8 cellular contexts compared by ENCODE assay signal in genomic region chr14:100341301-100342031, GRCh38. TPM values are rescaled to one million over a fixed set of nuclear protein-coding genes. Genes with fewer than 3 reads are reported as not detected.
DNase-seq lines count a peak whose midpoint lies in the region; ATAC-seq, FAIRE-seq and TF ChIP-seq lines count a peak whose summit lies in the region.

No MANE protein-coding gene starts in this region.

- H3K4me3 ChIP-seq in MG63 (no peak overlapping the region), astrocyte of the spinal cord (ENCODE audit: low read depth, low read length) (no peak overlapping the region), stomach smooth muscle (ENCODE audit: low read length in 2 of 2) (peak overlapping the region in 1 of 2 donors; percentile 40)

- H3K9me3 ChIP-seq in MG63 (no peaks in the 10 kb centered on the region), stomach smooth muscle (ENCODE audit: control insufficient read depth in 2 of 2, low read length in 2 of 2) (no peaks in the 10 kb centered on the region)

- no peak for ATAC-seq in GM18517 (IDR thresholded peaks at IDR 0.05; ENCODE audit: unreplicated experiment)

- peak; percentile 83 for FAIRE-seq in GM19239 (lab: Jason Lieb, UNC)

- H3K27me3 ChIP-seq in MG63 (no peaks in the 10 kb centered on the region), stomach smooth muscle (ENCODE audit: control insufficient read depth in 1 of 2, insufficient read depth in 2 of 2, low read length in 2 of 2) (no peaks in the 10 kb centered on the region)

- H3K27ac ChIP-seq in stomach smooth muscle (ENCODE audit: low read length): peak overlapping the region; percentile 85

- in situ Hi-C loops in ACHN (cut with HindIII; ENCODE audit: low pct_ligation_motif_present, low pct_unique_long_range_greater_than_20kb, low sequenced_read_pairs) (no loop called here), astrocyte of the spinal cord (cut with HindIII; ENCODE audit: low sequenced_read_pairs) (no loop called here)

- H3K9ac ChIP-seq in stomach smooth muscle (ENCODE audit: low read length in 2 of 2): peak overlapping the region; percentile 21 to 45

- H3K36me3 ChIP-seq in MG63 (peaks cover 16% of the 10 kb centered on the region), stomach smooth muscle (ENCODE audit: control insufficient read depth in 2 of 2, insufficient read depth in 2 of 2, low read length in 2 of 2) (peaks cover 6 to 21% of the 10 kb centered on the region in 2 donors)

- DNase-seq in ACHN (peak; percentile 41), GM19239 (ENCODE audit: insufficient read length, low spot score) (peak; percentile 51), MG63 (peak; percentile 25), astrocyte of the spinal cord (ENCODE audit: low read depth, low spot score) (peak; percentile 76), kidney glomerular epithelial cell (lab: John Stamatoyannopoulos, UW) (peak; percentile 53), middle frontal gyrus (ENCODE audit: extremely low spot score, low spot score) (no peak)

- no peak for TF ChIP-seq CTCF in astrocyte of the spinal cord (IDR thresholded peaks at IDR 0.05; ENCODE audit: low read depth, low read length)

- peaks cover 13% of the 10 kb centered on the region for H3K4me1 ChIP-seq in stomach smooth muscle (ENCODE audit: control insufficient read depth, insufficient read depth, low read length)

RNA-seq across cellular contexts. Expression of gene SLC25A47, which starts 18.3 kb away (rescaled TPM):
- not detected in 2 replicates for total RNA-seq in MG63 (2014; rRNA removed; shearing (Covaris generic); ENCODE audit: low replicate concordance)

RNA-seq across cellular contexts. Expression of gene WDR25, which starts 34.8 kb away (rescaled TPM):
- 20.7 and 40.0 TPM in 2 replicates for total RNA-seq in MG63 (2014; rRNA removed; shearing (Covaris generic); ENCODE audit: low replicate concordance)

RNA-seq across cellular contexts. Expression of gene SLC25A29, which starts 35.2 kb away (rescaled TPM):
- total RNA-seq in MG63 (2014; rRNA removed; shearing (Covaris generic); ENCODE audit: low replicate concordance): 8.0 and 9.6 TPM in 2 replicates
